18 cellular contexts compared by ENCODE assay signal in genomic region chr7:156437021-156437614, GRCh38.
A peak's percentile ranks its signal among the peaks of the same experiment; 100 is the strongest.
DNase-seq lines count a peak whose midpoint lies in the region; ATAC-seq, FAIRE-seq and TF ChIP-seq lines count a peak whose summit lies in the region.
"Had no signal": no experiment of that assay in that cellular context is flagged by ENCODE, and none has a peak within 500 bp of the region (broad histone marks: within the 10 kb centered on the region; RNA-seq: fewer than 3 reads in every experiment).

No MANE protein-coding gene starts in this region.

- WGBS in A549 (ENCODE audit: missing lambda C conversion rate) = 57% methylated on average over 8 of the region's 8 CpGs

- peaks cover 5% of the 10 kb centered on the region; the same call in 1 of the 3 replicates for H3K9me3 ChIP-seq in A549
- H3K9me3 ChIP-seq: BLaER1, Caco-2 had no signal

- POLR2A ChIA-PET in A549 (lab: Yijun Ruan, JAX) = no interaction called here

- H3K4me2 ChIP-seq in A549 = no peak overlapping the region
- H3K4me2 ChIP-seq: BLaER1 had no signal

- TF ChIP-seq CTCF in A549 (IDR thresholded peaks at IDR 0.05) (no peak), VCaP (conservative IDR thresholded peaks at IDR 0.05) (no peak)

- no peak for FAIRE-seq in A549 (lab: Jason Lieb, UNC)
- FAIRE-seq: GM12892, GM19239, H1 had no signal

- H3K27ac ChIP-seq in A549 (no peak overlapping the region), VCaP (peak overlapping the region; percentile 85)
- H3K27ac ChIP-seq: BLaER1, C4-2B, GM23248 had no signal

- no peak for TF ChIP-seq RAD21 in A549 (conservative IDR thresholded peaks at IDR 0.05 in 1 of 2, IDR thresholded peaks at IDR 0.05 in 1 of 2)

- CTCF ChIA-PET in A549 (lab: Yijun Ruan, JAX) = interaction anchor here (1.3 kb wide), 1 partner anchor 21 kb away, joined by 3 read pairs; no protein-coding TSS in a partner anchor

- TF ChIP-seq POLR2A in A549 (IDR thresholded peaks at IDR 0.05; ENCODE audit: low read length) = no peak

- no peak for ATAC-seq in A549
- ATAC-seq: CD8-positive, alpha-beta T cell had no signal

- no peaks in the 10 kb centered on the region for H3K4me1 ChIP-seq in A549
- H3K4me1 ChIP-seq: BLaER1, Caco-2 had no signal

- TF ChIP-seq EP300 in A549 (IDR thresholded peaks at IDR 0.05) = no peak

- no peak overlapping the region for H3K4me3 ChIP-seq in A549
- H3K4me3 ChIP-seq: BLaER1, GM23248 had no signal

- DNase-seq in A549 (ENCODE audit: low read depth in 1 of 2, low spot score in 1 of 2) (no peak), DMS79 (lab: John Stamatoyannopoulos, UW) (peak; percentile 38), islet precursor cell (peak; percentile 22), GF-D8 (lab: John Stamatoyannopoulos, UW) (no peak), NCI-H146 (lab: John Stamatoyannopoulos, UW) (no peak)
- DNase-seq: Caco-2; CD4-positive, CD25-positive, alpha-beta regulatory T cell; CD8-positive, alpha-beta T cell; DMS153; GM23248; H7; HCEC 1CT had no signal

TF ChIP-seq in A549, 52 proteins besides CTCF, POLR2A, EP300 and RAD21:
- TF ChIP-seq SREBF2 (IDR thresholded peaks at IDR 0.05) (no peak), MAFK (IDR thresholded peaks at IDR 0.05; ENCODE audit: partially characterized antibody) (peak; percentile 70), HOXB5 (CRISPR knock-in tag; IDR thresholded peaks at IDR 0.05) (no peak), ZSCAN20 (CRISPR knock-in tag; IDR thresholded peaks at IDR 0.05) (no peak), POLR2AphosphoS2 (conservative IDR thresholded peaks at IDR 0.05; ENCODE audit: low read length) (no peak), HDAC2 (IDR thresholded peaks at IDR 0.05) (no peak), GATA3 (IDR thresholded peaks at IDR 0.05; ENCODE audit: borderline replicate concordance) (no peak)

Comparison
In these comparisons a context has a peak if more than half of its experiments do, and no peak if none do; other contexts are left out.
1. DNase-seq: peak in DMS79 (single experiment) and islet precursor cell (single experiment); none in A549 (0 of 2), GF-D8 (single experiment) and NCI-H146 (single experiment).